1 cellular context compared by ENCODE assay signal in the genomic region with DNA sequence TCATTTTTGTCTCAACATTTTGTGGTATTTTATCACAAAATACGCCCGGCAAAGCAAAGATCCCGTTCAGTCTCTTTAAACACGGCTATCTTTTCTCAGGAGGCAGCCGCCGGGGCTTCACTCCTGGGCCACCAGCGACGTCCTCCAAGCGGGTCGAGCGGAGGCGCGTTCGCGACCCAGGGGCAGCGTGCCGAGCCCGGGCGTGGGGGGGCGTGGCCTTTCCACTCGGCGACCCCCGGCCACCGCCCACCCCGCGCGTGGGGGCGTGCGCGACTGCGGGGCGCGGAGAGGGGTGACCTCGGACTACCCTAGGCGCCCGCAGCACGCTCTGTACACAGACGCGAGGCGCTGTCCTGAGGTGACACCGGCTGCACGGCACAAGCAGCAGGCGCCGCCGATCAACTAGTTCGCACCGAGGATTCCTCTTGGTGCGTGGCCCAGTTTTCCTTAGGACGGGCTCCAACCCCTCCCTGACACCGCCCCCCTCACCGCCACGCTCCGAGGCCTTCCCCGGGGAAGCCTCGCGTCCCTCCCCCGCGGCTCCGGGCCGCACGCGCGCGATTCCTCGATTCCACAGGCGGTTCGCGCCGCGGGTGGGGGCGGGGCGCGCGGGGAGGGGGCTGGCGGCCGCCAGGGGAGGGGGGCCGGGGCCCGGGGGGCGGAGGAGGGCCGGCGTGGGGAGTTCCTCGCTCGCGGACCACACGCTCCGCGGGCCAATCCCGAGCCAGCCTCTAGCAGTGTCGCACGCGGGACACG.
A peak's percentile ranks its signal among the peaks of the same experiment; 100 is the strongest.
TF ChIP-seq lines count a peak whose summit lies in the region.

No MANE protein-coding gene starts in this region.

TF ChIP-seq in HepG2, 621 proteins besides CTCF, POLR2A, EP300 and RAD21 (continued from another document and continues in another):
- TF ChIP-seq, protein P1, sequence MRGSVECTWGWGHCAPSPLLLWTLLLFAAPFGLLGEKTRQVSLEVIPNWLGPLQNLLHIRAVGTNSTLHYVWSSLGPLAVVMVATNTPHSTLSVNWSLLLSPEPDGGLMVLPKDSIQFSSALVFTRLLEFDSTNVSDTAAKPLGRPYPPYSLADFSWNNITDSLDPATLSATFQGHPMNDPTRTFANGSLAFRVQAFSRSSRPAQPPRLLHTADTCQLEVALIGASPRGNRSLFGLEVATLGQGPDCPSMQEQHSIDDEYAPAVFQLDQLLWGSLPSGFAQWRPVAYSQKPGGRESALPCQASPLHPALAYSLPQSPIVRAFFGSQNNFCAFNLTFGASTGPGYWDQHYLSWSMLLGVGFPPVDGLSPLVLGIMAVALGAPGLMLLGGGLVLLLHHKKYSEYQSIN (CRISPR knock-in tag; IDR thresholded peaks at IDR 0.05; ENCODE audit: borderline replicate concordance): no peak
- TF ChIP-seq MATR3 (CRISPR knock-in tag; IDR thresholded peaks at IDR 0.05) (no peak), GATA4 (IDR thresholded peaks at IDR 0.05; ENCODE audit: borderline replicate concordance, low read depth) (no peak), CBFB (CRISPR knock-in tag; IDR thresholded peaks at IDR 0.05) (peak; percentile 9; the same call in 1 of the 2 replicates), NONO (IDR thresholded peaks at IDR 0.05) (no peak), NONO (CRISPR knock-in tag; conservative IDR thresholded peaks at IDR 0.05) (peak; percentile 68; the same call in 1 of the 2 replicates), HDAC2 (CRISPR knock-in tag; IDR thresholded peaks at IDR 0.05) (peak; percentile 16), SMC3 (IDR thresholded peaks at IDR 0.05; ENCODE audit: low read length) (no peak), ZNF432 (CRISPR knock-in tag; IDR thresholded peaks at IDR 0.05; ENCODE audit: borderline replicate concordance) (peak; percentile 56; the same call in 1 of the 2 replicates), ZNF879 (CRISPR knock-in tag; IDR thresholded peaks at IDR 0.05) (0 out of 2 replicates have a peak, but pooled peaks have one; percentile 62), ZBTB42 (CRISPR knock-in tag; IDR thresholded peaks at IDR 0.05) (no peak), NFKBIZ (CRISPR knock-in tag; IDR thresholded peaks at IDR 0.05) (0 out of 2 replicates have a peak, but pooled peaks have one; percentile 11), MXI1 (IDR thresholded peaks at IDR 0.05; ENCODE audit: borderline replicate concordance, low read depth, low read length) (no peak), ASH2L (IDR thresholded peaks at IDR 0.05; ENCODE audit: insufficient read length, low read depth, low read length) (no peak), SKI (IDR thresholded peaks at IDR 0.05; ENCODE audit: partially characterized antibody) (peak; percentile 62), ELF1 (CRISPR knock-in tag; IDR thresholded peaks at IDR 0.05) (no peak), KLF16 (CRISPR knock-in tag; IDR thresholded peaks at IDR 0.05) (no peak; a peak in 1 of 4 replicates), NRL (CRISPR knock-in tag; IDR thresholded peaks at IDR 0.05; ENCODE audit: borderline replicate concordance) (no peak), ZNF75D (CRISPR knock-in tag; IDR thresholded peaks at IDR 0.05; ENCODE audit: borderline replicate concordance) (no peak), MED13 (CRISPR knock-in tag; IDR thresholded peaks at IDR 0.05) (no peak), AHR (CRISPR knock-in tag; IDR thresholded peaks at IDR 0.05) (no peak), NR3C1 (CRISPR knock-in tag; IDR thresholded peaks at IDR 0.05) (0 out of 2 replicates have a peak, but pooled peaks have one; percentile 30), ZNF224 (CRISPR knock-in tag; IDR thresholded peaks at IDR 0.05) (no peak), ZNF569 (CRISPR knock-in tag; IDR thresholded peaks at IDR 0.05; ENCODE audit: borderline replicate concordance) (no peak), CEBPB (IDR thresholded peaks at IDR 0.05; ENCODE audit: borderline replicate concordance, low read depth, low read length) (no peak), TGIF2 (CRISPR knock-in tag; IDR thresholded peaks at IDR 0.05) (no peak), PHF21A (CRISPR knock-in tag; IDR thresholded peaks at IDR 0.05) (no peak), ZSCAN21 (CRISPR knock-in tag; IDR thresholded peaks at IDR 0.05; ENCODE audit: borderline replicate concordance) (peak; percentile 96), TBX2 (CRISPR knock-in tag; IDR thresholded peaks at IDR 0.05; ENCODE audit: borderline replicate concordance) (peak; percentile 49; the same call in 1 of the 2 replicates), CBX5 (CRISPR knock-in tag; IDR thresholded peaks at IDR 0.05; ENCODE audit: borderline replicate concordance) (no peak)
- TF ChIP-seq, protein P2, sequence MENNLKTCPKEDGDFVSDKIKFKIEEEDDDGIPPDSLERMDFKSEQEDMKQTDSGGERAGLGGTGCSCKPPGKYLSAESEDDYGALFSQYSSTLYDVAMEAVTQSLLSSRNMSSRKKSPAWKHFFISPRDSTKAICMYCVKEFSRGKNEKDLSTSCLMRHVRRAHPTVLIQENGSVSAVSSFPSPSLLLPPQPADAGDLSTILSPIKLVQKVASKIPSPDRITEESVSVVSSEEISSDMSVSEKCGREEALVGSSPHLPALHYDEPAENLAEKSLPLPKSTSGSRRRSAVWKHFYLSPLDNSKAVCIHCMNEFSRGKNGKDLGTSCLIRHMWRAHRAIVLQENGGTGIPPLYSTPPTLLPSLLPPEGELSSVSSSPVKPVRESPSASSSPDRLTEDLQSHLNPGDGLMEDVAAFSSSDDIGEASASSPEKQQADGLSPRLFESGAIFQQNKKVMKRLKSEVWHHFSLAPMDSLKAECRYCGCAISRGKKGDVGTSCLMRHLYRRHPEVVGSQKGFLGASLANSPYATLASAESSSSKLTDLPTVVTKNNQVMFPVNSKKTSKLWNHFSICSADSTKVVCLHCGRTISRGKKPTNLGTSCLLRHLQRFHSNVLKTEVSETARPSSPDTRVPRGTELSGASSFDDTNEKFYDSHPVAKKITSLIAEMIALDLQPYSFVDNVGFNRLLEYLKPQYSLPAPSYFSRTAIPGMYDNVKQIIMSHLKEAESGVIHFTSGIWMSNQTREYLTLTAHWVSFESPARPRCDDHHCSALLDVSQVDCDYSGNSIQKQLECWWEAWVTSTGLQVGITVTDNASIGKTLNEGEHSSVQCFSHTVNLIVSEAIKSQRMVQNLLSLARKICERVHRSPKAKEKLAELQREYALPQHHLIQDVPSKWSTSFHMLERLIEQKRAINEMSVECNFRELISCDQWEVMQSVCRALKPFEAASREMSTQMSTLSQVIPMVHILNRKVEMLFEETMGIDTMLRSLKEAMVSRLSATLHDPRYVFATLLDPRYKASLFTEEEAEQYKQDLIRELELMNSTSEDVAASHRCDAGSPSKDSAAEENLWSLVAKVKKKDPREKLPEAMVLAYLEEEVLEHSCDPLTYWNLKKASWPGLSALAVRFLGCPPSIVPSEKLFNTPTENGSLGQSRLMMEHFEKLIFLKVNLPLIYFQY (CRISPR knock-in tag; IDR thresholded peaks at IDR 0.05; ENCODE audit: borderline replicate concordance): no peak
- TF ChIP-seq, protein P3, sequence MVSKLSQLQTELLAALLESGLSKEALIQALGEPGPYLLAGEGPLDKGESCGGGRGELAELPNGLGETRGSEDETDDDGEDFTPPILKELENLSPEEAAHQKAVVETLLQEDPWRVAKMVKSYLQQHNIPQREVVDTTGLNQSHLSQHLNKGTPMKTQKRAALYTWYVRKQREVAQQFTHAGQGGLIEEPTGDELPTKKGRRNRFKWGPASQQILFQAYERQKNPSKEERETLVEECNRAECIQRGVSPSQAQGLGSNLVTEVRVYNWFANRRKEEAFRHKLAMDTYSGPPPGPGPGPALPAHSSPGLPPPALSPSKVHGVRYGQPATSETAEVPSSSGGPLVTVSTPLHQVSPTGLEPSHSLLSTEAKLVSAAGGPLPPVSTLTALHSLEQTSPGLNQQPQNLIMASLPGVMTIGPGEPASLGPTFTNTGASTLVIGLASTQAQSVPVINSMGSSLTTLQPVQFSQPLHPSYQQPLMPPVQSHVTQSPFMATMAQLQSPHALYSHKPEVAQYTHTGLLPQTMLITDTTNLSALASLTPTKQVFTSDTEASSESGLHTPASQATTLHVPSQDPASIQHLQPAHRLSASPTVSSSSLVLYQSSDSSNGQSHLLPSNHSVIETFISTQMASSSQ (IDR thresholded peaks at IDR 0.05; ENCODE audit: low read depth): no peak
- TF ChIP-seq, protein P3 (CRISPR knock-in tag; IDR thresholded peaks at IDR 0.05; ENCODE audit: borderline replicate concordance): 0 out of 2 replicates have a peak, but pooled peaks have one; percentile 22
- TF ChIP-seq, protein P4, sequence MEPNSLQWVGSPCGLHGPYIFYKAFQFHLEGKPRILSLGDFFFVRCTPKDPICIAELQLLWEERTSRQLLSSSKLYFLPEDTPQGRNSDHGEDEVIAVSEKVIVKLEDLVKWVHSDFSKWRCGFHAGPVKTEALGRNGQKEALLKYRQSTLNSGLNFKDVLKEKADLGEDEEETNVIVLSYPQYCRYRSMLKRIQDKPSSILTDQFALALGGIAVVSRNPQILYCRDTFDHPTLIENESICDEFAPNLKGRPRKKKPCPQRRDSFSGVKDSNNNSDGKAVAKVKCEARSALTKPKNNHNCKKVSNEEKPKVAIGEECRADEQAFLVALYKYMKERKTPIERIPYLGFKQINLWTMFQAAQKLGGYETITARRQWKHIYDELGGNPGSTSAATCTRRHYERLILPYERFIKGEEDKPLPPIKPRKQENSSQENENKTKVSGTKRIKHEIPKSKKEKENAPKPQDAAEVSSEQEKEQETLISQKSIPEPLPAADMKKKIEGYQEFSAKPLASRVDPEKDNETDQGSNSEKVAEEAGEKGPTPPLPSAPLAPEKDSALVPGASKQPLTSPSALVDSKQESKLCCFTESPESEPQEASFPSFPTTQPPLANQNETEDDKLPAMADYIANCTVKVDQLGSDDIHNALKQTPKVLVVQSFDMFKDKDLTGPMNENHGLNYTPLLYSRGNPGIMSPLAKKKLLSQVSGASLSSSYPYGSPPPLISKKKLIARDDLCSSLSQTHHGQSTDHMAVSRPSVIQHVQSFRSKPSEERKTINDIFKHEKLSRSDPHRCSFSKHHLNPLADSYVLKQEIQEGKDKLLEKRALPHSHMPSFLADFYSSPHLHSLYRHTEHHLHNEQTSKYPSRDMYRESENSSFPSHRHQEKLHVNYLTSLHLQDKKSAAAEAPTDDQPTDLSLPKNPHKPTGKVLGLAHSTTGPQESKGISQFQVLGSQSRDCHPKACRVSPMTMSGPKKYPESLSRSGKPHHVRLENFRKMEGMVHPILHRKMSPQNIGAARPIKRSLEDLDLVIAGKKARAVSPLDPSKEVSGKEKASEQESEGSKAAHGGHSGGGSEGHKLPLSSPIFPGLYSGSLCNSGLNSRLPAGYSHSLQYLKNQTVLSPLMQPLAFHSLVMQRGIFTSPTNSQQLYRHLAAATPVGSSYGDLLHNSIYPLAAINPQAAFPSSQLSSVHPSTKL (CRISPR knock-in tag; IDR thresholded peaks at IDR 0.05): peak; percentile 21; the same call in 1 of the 2 replicates
- TF ChIP-seq, protein P5, sequence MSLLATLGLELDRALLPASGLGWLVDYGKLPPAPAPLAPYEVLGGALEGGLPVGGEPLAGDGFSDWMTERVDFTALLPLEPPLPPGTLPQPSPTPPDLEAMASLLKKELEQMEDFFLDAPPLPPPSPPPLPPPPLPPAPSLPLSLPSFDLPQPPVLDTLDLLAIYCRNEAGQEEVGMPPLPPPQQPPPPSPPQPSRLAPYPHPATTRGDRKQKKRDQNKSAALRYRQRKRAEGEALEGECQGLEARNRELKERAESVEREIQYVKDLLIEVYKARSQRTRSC (CRISPR knock-in tag; IDR thresholded peaks at IDR 0.05; ENCODE audit: low read depth): peak; percentile 62; the same call in 1 of the 2 replicates
- TF ChIP-seq, protein P6, sequence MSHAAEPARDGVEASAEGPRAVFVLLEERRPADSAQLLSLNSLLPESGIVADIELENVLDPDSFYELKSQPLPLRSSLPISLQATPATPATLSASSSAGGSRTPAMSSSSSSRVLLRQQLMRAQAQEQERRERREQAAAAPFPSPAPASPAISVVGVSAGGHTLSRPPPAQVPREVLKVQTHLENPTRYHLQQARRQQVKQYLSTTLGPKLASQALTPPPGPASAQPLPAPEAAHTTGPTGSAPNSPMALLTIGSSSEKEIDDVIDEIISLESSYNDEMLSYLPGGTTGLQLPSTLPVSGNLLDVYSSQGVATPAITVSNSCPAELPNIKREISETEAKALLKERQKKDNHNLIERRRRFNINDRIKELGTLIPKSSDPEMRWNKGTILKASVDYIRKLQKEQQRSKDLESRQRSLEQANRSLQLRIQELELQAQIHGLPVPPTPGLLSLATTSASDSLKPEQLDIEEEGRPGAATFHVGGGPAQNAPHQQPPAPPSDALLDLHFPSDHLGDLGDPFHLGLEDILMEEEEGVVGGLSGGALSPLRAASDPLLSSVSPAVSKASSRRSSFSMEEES (CRISPR knock-in tag; IDR thresholded peaks at IDR 0.05): no peak
- TF ChIP-seq, protein P7, sequence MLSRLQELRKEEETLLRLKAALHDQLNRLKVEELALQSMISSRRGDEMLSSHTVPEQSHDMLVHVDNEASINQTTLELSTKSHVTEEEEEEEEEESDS (CRISPR knock-in tag; IDR thresholded peaks at IDR 0.05; ENCODE audit: borderline replicate concordance): peak; percentile 79; the same call in 1 of the 2 replicates
- TF ChIP-seq, protein P8, sequence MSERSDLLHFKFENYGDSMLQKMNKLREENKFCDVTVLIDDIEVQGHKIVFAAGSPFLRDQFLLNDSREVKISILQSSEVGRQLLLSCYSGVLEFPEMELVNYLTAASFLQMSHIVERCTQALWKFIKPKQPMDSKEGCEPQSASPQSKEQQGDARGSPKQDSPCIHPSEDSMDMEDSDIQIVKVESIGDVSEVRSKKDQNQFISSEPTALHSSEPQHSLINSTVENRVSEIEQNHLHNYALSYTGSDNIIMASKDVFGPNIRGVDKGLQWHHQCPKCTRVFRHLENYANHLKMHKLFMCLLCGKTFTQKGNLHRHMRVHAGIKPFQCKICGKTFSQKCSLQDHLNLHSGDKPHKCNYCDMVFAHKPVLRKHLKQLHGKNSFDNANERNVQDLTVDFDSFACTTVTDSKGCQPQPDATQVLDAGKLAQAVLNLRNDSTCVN (CRISPR knock-in tag; IDR thresholded peaks at IDR 0.05; ENCODE audit: borderline replicate concordance): no peak
- TF ChIP-seq, protein P9, sequence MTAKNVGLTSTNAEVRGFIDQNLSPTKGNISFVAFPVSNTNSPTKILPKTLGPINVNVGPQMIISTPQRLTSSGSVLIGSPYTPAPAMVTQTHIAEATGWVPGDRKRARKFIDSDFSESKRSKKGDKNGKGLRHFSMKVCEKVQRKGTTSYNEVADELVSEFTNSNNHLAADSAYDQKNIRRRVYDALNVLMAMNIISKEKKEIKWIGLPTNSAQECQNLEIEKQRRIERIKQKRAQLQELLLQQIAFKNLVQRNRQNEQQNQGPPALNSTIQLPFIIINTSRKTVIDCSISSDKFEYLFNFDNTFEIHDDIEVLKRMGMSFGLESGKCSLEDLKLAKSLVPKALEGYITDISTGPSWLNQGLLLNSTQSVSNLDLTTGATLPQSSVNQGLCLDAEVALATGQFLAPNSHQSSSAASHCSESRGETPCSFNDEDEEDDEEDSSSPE (CRISPR knock-in tag; IDR thresholded peaks at IDR 0.05): 0 out of 2 replicates have a peak, but pooled peaks have one; percentile 42
